ENCODE assay signal across 8 cellular contexts in the genomic region with DNA sequence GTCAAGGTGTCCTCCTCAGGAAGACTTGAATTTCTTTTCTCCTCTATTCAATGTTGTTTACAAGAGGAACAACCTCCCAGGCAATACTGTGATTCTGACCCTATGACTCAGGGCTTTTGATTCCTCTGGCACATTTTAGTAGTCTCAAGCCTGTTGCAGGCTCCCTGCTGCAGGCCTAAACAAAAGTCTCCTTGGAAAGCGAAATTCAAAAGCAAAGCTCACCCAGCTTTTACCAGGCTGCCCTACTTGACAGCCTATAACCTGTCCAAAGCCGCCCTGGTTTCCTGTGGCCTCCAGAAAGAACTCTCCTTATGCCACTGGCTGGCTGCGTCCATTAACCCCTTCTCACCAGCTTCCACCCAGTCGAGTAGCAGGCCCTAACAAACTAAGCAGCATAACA. TPM values are rescaled to one million over a fixed set of nuclear protein-coding genes. Genes with fewer than 3 reads are reported as not detected.
DNase-seq lines count a peak whose midpoint lies in the region; ATAC-seq and TF ChIP-seq lines count a peak whose summit lies in the region.

No MANE protein-coding gene starts in this region.

- peak; percentile 57 for DNase-seq in GM04504 (ENCODE audit: low read depth)
- DNase-seq in adipocyte (ENCODE audit: low read depth): peak; percentile 75
- DNase-seq in heart right ventricle: no peak
- DNase-seq in sigmoid colon: peak; percentile 76
- no peak for DNase-seq in stimulated activated naive CD8-positive, alpha-beta T cell treated with anti-CD3 and anti-CD28 coated beads, Interleukin-15, Interleukin-2, amounts not matched to agents 100 U/mL and 50 U/mL, for 24 hours
- no peak for DNase-seq in NCI-H2196 (lab: John Stamatoyannopoulos, UW; ENCODE audit: unreplicated experiment)

- H3K27me3 ChIP-seq in adipocyte (replicated peaks; ENCODE audit: control insufficient read depth, insufficient read depth, low read length): no peaks in the 10 kb centered on the region
- no peaks in the 10 kb centered on the region for H3K27me3 ChIP-seq in heart right ventricle
- no peaks in the 10 kb centered on the region for H3K27me3 ChIP-seq in sigmoid colon

- WGBS in heart right ventricle, 2 donors: 40 to 44% methylated on average over 4 of the region's 4 CpGs
- 58 to 86% methylated on average over 4 of the region's 4 CpGs for WGBS in sigmoid colon, 2 donors

- no peak for TF ChIP-seq POLR2A in sigmoid colon (IDR thresholded peaks at IDR 0.05)

- intact Hi-C loops in heart right ventricle (cut with DNase I): loop anchor here in 1 of 10 donors (10.0 kb wide), 1 partner anchor 71 kb away; no protein-coding TSS in a partner anchor
- intact Hi-C loops in sigmoid colon (cut with DNase I): no loop called here

- ATAC-seq in heart right ventricle (peak in 7 of 8 donors; percentile 41 to 78 (median 55)), GM18870 (IDR thresholded peaks at IDR 0.05; ENCODE audit: unreplicated experiment) (no peak), HG03354 (IDR thresholded peaks at IDR 0.05; ENCODE audit: poor library complexity, severe bottlenecking, unreplicated experiment) (no peak)
- no peak for ATAC-seq in stimulated activated naive CD8-positive, alpha-beta T cell treated with anti-CD3 and anti-CD28 coated beads, Interleukin-15, Interleukin-2, amounts not matched to agents 100 U/mL and 50 U/mL, for 24 hours

- H3K4me3 ChIP-seq in adipocyte (ENCODE audit: low read length): peak overlapping the region; percentile 58
- no peak overlapping the region for H3K4me3 ChIP-seq in heart right ventricle
- H3K4me3 ChIP-seq in sigmoid colon: no peak overlapping the region

- H3K27ac ChIP-seq in heart right ventricle: peak overlapping the region; percentile 13 to 88 (median 70)
- peak overlapping the region; percentile 73 to 82 (median 78) for H3K27ac ChIP-seq in sigmoid colon

- H3K9me3 ChIP-seq in adipocyte (ENCODE audit: control insufficient read depth, low read length): no peaks in the 10 kb centered on the region
- no peaks in the 10 kb centered on the region for H3K9me3 ChIP-seq in heart right ventricle
- no peaks in the 10 kb centered on the region for H3K9me3 ChIP-seq in sigmoid colon

- H3K4me1 ChIP-seq in adipocyte (ENCODE audit: control insufficient read depth, insufficient read depth, low read length) (peaks cover 47% of the 10 kb centered on the region), heart right ventricle (peaks cover 5 to 61% (median 48%) of the 10 kb centered on the region in 9 donors), sigmoid colon (peaks cover 0 to 61% (median 52%) of the 10 kb centered on the region in 4 donors)

- TF ChIP-seq EP300 in sigmoid colon (IDR thresholded peaks at IDR 0.05): peak in 1 of 4 donors; percentile 13

- H3K36me3 ChIP-seq in adipocyte (ENCODE audit: control insufficient read depth, insufficient read depth, low read length, severe bottlenecking): no peaks in the 10 kb centered on the region
- H3K36me3 ChIP-seq in heart right ventricle: no peaks in the 10 kb centered on the region
- peaks cover 0 to 3% (median 0%) of the 10 kb centered on the region in 4 donors for H3K36me3 ChIP-seq in sigmoid colon

- peak overlapping the region; percentile 85 for H3K9ac ChIP-seq in adipocyte (ENCODE audit: low read length)

- TF ChIP-seq CTCF in heart right ventricle (IDR thresholded peaks at IDR 0.05) (no peak), sigmoid colon (IDR thresholded peaks at IDR 0.05) (no peak)

RNA-seq across cellular contexts. Expression of gene FGD6, which starts 11.6 kb away (rescaled TPM):
- total RNA-seq in heart right ventricle: 10 to 100 TPM; 15.6 to 33.4 (median 22.6) TPM
- 1 to 10 TPM; 1.2 to 2.8 TPM for polyA plus RNA-seq in heart right ventricle
- 10 to 100 TPM; 40.2 to 56.6 (median 50.4) TPM for total RNA-seq in sigmoid colon
- 1 to 10 TPM; 4.2 to 6.2 (median 5.3) TPM for polyA plus RNA-seq in sigmoid colon

RNA-seq across cellular contexts. Expression of gene VEZT, which starts 11.9 kb away (rescaled TPM):
- total RNA-seq in heart right ventricle (10 to 100 TPM; 56.0 to 92.5 (median 75.0) TPM), sigmoid colon (100 to 1,000 TPM in 1 of 4 donors, 10 to 100 TPM in 3; 82.8 to 114 (median 90.5) TPM)
- polyA plus RNA-seq in heart right ventricle (10 to 100 TPM; 17.1 to 23.6 TPM), sigmoid colon (10 to 100 TPM; 19.9 to 32.3 (median 20.4) TPM)

Comparison
In these comparisons a context has a peak if more than half of its experiments do, and no peak if none do; other contexts are left out.
1. DNase-seq: peak in GM04504 (single experiment), adipocyte (single experiment) and sigmoid colon (single experiment); none in heart right ventricle (0 of 2), stimulated activated naive CD8-positive, alpha-beta T cell treated with anti-CD3 and anti-CD28 coated beads, Interleukin-15, Interleukin-2, amounts not matched to agents 100 U/mL and 50 U/mL, for 24 hours (single experiment) and NCI-H2196 (single experiment).
2. ATAC-seq: peak in heart right ventricle (7 of 8); none in GM18870 (single experiment), HG03354 (single experiment) and stimulated activated naive CD8-positive, alpha-beta T cell treated with anti-CD3 and anti-CD28 coated beads, Interleukin-15, Interleukin-2, amounts not matched to agents 100 U/mL and 50 U/mL, for 24 hours (single experiment).